In the genomic region with DNA sequence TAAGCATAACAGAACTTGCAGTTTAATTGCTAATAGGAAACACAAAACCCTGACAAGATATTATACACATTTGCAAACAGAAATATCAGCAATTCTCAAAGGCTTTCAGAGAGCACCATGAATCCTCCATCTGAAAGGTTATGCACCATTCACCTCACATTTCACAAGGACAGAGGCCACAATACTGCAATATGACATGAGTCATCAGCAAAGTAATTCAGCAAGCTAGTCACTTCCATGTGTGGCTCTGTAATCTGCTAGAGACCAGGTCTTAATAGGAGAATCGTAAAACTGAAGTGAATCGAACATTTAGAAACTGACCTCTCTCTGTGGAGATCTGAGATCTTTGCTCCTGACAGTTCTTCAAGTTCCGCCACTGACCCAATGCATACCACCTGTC, we compare ENCODE assay signal across 18 cellular contexts. TPM values are rescaled to one million over a fixed set of nuclear protein-coding genes. Genes with fewer than 3 reads are reported as not detected.
A peak's percentile ranks its signal among the peaks of the same experiment; 100 is the strongest.
DNase-seq lines count a peak whose midpoint lies in the region; ATAC-seq, FAIRE-seq and TF ChIP-seq lines count a peak whose summit lies in the region.
"Had no signal": no experiment of that assay in that cellular context is flagged by ENCODE, and none has a peak within 500 bp of the region (broad histone marks: within the 10 kb centered on the region; RNA-seq: fewer than 3 reads in every experiment).

No MANE protein-coding gene starts in this region.

- peak; percentile 56 for DNase-seq in EH (ENCODE audit: low read depth)
- peak; percentile 32 for DNase-seq in IMR-90
- peak; percentile 52 for DNase-seq in amniotic epithelial cell (ENCODE audit: low read depth)
- DNase-seq in HepG2 (ENCODE audit: low spot score), result no peak
- no peak for DNase-seq in inferior parietal cortex (ENCODE audit: extremely low spot score)
- DNase-seq in HUDEP-2 (lab: John Stamatoyannopoulos, UW; ENCODE audit: unreplicated experiment in 76 of 76), result no peak
- DNase-seq in activated CD4-positive, CD25-positive, alpha-beta regulatory T cell (lab: John Stamatoyannopoulos, UW), result no peak
- DNase-seq: activated CD4-positive, alpha-beta T cell treated with anti-CD3 and anti-CD28 coated beads for 48 hours; CD4-positive, CD25-positive, alpha-beta regulatory T cell; central memory CD4-positive, alpha-beta T cell; DMS79; effector memory CD4-positive, alpha-beta T cell; NCI-H1048; NK-92 treated with Interleukin-12 subunit alpha and Interleukin-12 subunit beta, amount 100 ng/mL, for 24 hours; SHP77 treated with DMSO at 0.1 percent for 48 hours had no signal

- H3K4me3 ChIP-seq in IMR-90 (ENCODE audit: insufficient read depth, low read depth, low read length), result no peak overlapping the region
- no peak overlapping the region for H3K4me3 ChIP-seq in HepG2 (replicated peaks in 1 of 3; ENCODE audit: insufficient read depth in 1 of 3, low read depth in 2 of 3, low read length in 3 of 3)
- H3K4me3 ChIP-seq: gastroesophageal sphincter had no signal

- H2BK5ac ChIP-seq in IMR-90 (ENCODE audit: low read depth, low read length, poor library complexity, severe bottlenecking), result peak overlapping the region; percentile 46

- H3K79me2 ChIP-seq in HepG2 (ENCODE audit: insufficient read depth, low read length), result peaks cover 2% of the 10 kb centered on the region

- H4K8ac ChIP-seq in IMR-90 (ENCODE audit: low read depth in 2 of 2, low read length in 2 of 2), result no peak overlapping the region

- H3K36me3 ChIP-seq in IMR-90 (ENCODE audit: control insufficient read depth, insufficient read depth, low read length), result peaks cover 70% of the 10 kb centered on the region
- H3K36me3 ChIP-seq in HepG2 (replicated peaks in 1 of 2; ENCODE audit: control insufficient read depth in 1 of 2, insufficient read depth in 2 of 2, low read length in 2 of 2), result peaks cover 47 to 99% of the 10 kb centered on the region in 2 experiments

- no peak overlapping the region for H2AFZ ChIP-seq in IMR-90 (replicated peaks; ENCODE audit: low read length, poor library complexity)
- H2AFZ ChIP-seq in HepG2 (ENCODE audit: low read length), result no peak overlapping the region

- H3K27me3 ChIP-seq in IMR-90 (ENCODE audit: control insufficient read depth, insufficient read depth, low read length) (no peaks in the 10 kb centered on the region), HepG2 (ENCODE audit: control insufficient read depth in 1 of 2, insufficient read depth in 2 of 2, low read length in 2 of 2) (no peaks in the 10 kb centered on the region)
- H3K27me3 ChIP-seq: gastroesophageal sphincter had no signal

- no peak overlapping the region for H2BK120ac ChIP-seq in IMR-90 (ENCODE audit: low read depth, low read length)

- no peak overlapping the region for H3K23ac ChIP-seq in IMR-90 (ENCODE audit: low read depth, low read length)

- H3K9me1 ChIP-seq in IMR-90 (ENCODE audit: insufficient read depth, low read length), result peaks cover 9% of the 10 kb centered on the region; the same call in 1 of the 2 replicates

- intact Hi-C loops in IMR-90 (cut with micrococcal nuclease) (loop anchor here (5.0 kb wide), 1 partner anchor 37 kb away; no protein-coding TSS in a partner anchor), HepG2 (cut with micrococcal nuclease; ENCODE audit: unreplicated experiment) (no loop called here)

- 90% methylated on average over 2 of the region's 3 CpGs; no CpG with 5 or more reads in 1 of the 2 experiments for WGBS in IMR-90 (ENCODE audit: extremely low coverage in 2 of 2, insufficient read length in 1 of 2), 2 experiments
- 98% methylated on average over 3 of the region's 3 CpGs for WGBS in HepG2 (ENCODE audit: low lambda C conversion rate)

- in situ Hi-C loops in IMR-90 (cut with MboI; ENCODE audit: low sequenced_read_pairs) (no loop called here), HepG2 (cut with HindIII; ENCODE audit: extremely low pct_ligation_motif_present, low pct_unique_long_range_greater_than_20kb) (no loop called here)

- H2BK20ac ChIP-seq in IMR-90 (ENCODE audit: low read depth, low read length), result no peak overlapping the region

- dilution Hi-C loops in IMR-90 (cut with HindIII; ENCODE audit: low sequenced_read_pairs, unreplicated experiment), result no loop called here

- H3K27ac ChIP-seq in IMR-90 (ENCODE audit: insufficient read depth, low read length), result no peak overlapping the region
- no peak overlapping the region for H3K27ac ChIP-seq in HepG2 (ENCODE audit: extremely low read length, insufficient read depth, low read length)
- H3K27ac ChIP-seq: gastroesophageal sphincter had no signal

- H3K4me2 ChIP-seq in IMR-90 (ENCODE audit: low read depth, low read length) (no peak overlapping the region), HepG2 (ENCODE audit: low read depth, low read length) (no peak overlapping the region)

- peaks cover 2% of the 10 kb centered on the region; the same call in 1 of the 2 replicates for H3K4me1 ChIP-seq in IMR-90 (ENCODE audit: control insufficient read depth, insufficient read depth, low read length)
- H3K4me1 ChIP-seq in HepG2 (ENCODE audit: insufficient read depth, low read length), result no peaks in the 10 kb centered on the region
- H3K4me1 ChIP-seq: gastroesophageal sphincter had no signal

- H3K56ac ChIP-seq in IMR-90 (ENCODE audit: extremely low read depth, insufficient read depth, low read length), result 0 out of 2 replicates have a peak overlapping the region, but pooled peaks have one; percentile 10

- H3K14ac ChIP-seq in IMR-90 (replicated peaks; ENCODE audit: low read depth, low read length), result no peak overlapping the region

- H2AK9ac ChIP-seq in IMR-90 (replicated peaks; ENCODE audit: low read depth, low read length, poor library complexity), result no peak overlapping the region

- H3K9me3 ChIP-seq in IMR-90 (ENCODE audit: control insufficient read depth, insufficient read depth, low read length) (no peaks in the 10 kb centered on the region), HepG2 (ENCODE audit: low read length) (no peaks in the 10 kb centered on the region)
- H3K9me3 ChIP-seq: gastroesophageal sphincter had no signal

- H3K79me1 ChIP-seq in IMR-90 (ENCODE audit: low read depth in 1 of 2, low read length in 2 of 2), result peaks cover 17 to 61% of the 10 kb centered on the region in 2 experiments

- H3K9ac ChIP-seq in IMR-90 (ENCODE audit: low read depth, low read length) (no peak overlapping the region), HepG2 (ENCODE audit: insufficient read depth, low read depth, low read length) (no peak overlapping the region)

- CTCF ChIA-PET in IMR-90 (lab: Yijun Ruan, JAX), result interaction anchor here (0.6 to 1.0 kb wide), 2 partner anchors 13 to 106 kb away, joined by 3 read pairs; no protein-coding TSS in a partner anchor
- CTCF ChIA-PET in HepG2 (lab: Yijun Ruan, JAX; ENCODE audit: low intra/inter-chr PET ratio, low total read pairs), result no interaction called here

- H4K91ac ChIP-seq in IMR-90 (ENCODE audit: insufficient read depth, low read depth, low read length), result no peak overlapping the region

- TF ChIP-seq RAD21 in IMR-90 (IDR thresholded peaks at IDR 0.05; ENCODE audit: low read length) (no peak), HepG2 (CRISPR knock-in tag; IDR thresholded peaks at IDR 0.05) (no peak)

- TF ChIP-seq POLR2A in IMR-90 (IDR thresholded peaks at IDR 0.05; ENCODE audit: low read depth, low read length) (no peak), HepG2 (IDR thresholded peaks at IDR 0.05; ENCODE audit: insufficient read depth in 1 of 2, low read depth in 2 of 2, low read length in 2 of 2) (no peak)

- no peak overlapping the region for H2BK15ac ChIP-seq in IMR-90 (ENCODE audit: low read depth, low read length)

- H4K20me1 ChIP-seq in IMR-90 (ENCODE audit: insufficient read depth, low read length), result peaks cover 6% of the 10 kb centered on the region; the same call in 1 of the 2 replicates
- peaks cover 12% of the 10 kb centered on the region; the same call in 1 of the 2 replicates for H4K20me1 ChIP-seq in HepG2 (ENCODE audit: insufficient read depth, low read length)

- H3K18ac ChIP-seq in IMR-90 (ENCODE audit: low read depth, low read length), result no peak overlapping the region

- H2AK5ac ChIP-seq in IMR-90 (ENCODE audit: low read depth, low read length), result no peak overlapping the region

- POLR2A ChIA-PET in IMR-90 (lab: Charles Lee; ENCODE audit: unreplicated experiment) (no interaction called here), HepG2 (lab: Yijun Ruan, JAX) (no interaction called here)

- BruUV-seq in IMR-90 (replicated peaks; lab: Mats Ljungman, UMichigan) (no TSS peak), HepG2 (replicated peaks; lab: Mats Ljungman, UMichigan) (no TSS peak)

- H3K4ac ChIP-seq in IMR-90 (ENCODE audit: low read depth, low read length), result no peak overlapping the region

- ATAC-seq in IMR-90 (ENCODE audit: low read depth) (peak; percentile 61), HepG2 (no peak)
- ATAC-seq: gastroesophageal sphincter; natural killer cell treated with Interleukin-12 subunit alpha and Interleukin-12 subunit beta and Interleukin-15 and Interleukin-18, amount 100 ng/mL, for 72 hours had no signal

- TF ChIP-seq CTCF in IMR-90 (conservative IDR thresholded peaks at IDR 0.05; ENCODE audit: low read depth, low read length) (no peak), HepG2 (CRISPR knock-in tag; IDR thresholded peaks at IDR 0.05) (no peak)

- TF ChIP-seq EP300 in HepG2 (IDR thresholded peaks at IDR 0.05; ENCODE audit: low read depth in 2 of 2, low read length in 2 of 2) (no peak), HepG2 (CRISPR knock-in tag; IDR thresholded peaks at IDR 0.05; ENCODE audit: borderline replicate concordance) (no peak)

- no peak overlapping the region for H4K5ac ChIP-seq in IMR-90 (ENCODE audit: low read depth, low read length)

- no peak for FAIRE-seq in HepG2 (lab: Jason Lieb, UNC)
- FAIRE-seq: HTR-8/SVneo had no signal

RNA-seq across cellular contexts. Expression of a gene that starts 28.3 kb away (rescaled TPM):
- total RNA-seq in IMR-90 (2012; rRNA removed) (383 and 414 TPM in 2 replicates), HepG2 (2016; rRNA removed; fragmentation: Illumina TruSeq; extraction: Trizol) (185 and 277 TPM in 2 replicates)
- polyA plus RNA-seq in IMR-90 (2012; rRNA removed) (64.1 and 85.3 TPM in 2 replicates), HepG2 (2011; rRNA removed) (55.9 and 58.6 TPM in 2 replicates)
- polyA plus RNA-seq in IMR-90 (2012; cell fraction: cytosol; rRNA removed), result 24.0 and 35.8 TPM in 2 replicates
- 24.1 and 176 TPM in 2 replicates for polyA plus RNA-seq in IMR-90 (2012; cell fraction: nucleus; rRNA removed; ENCODE audit: low replicate concordance)
- total RNA-seq in HepG2 (2016; cell fraction: cytosol; rRNA removed; fragmentation: Illumina TruSeq; extraction: Trizol; ENCODE audit: low read depth), result 84.7 and 106 TPM in 2 replicates
- 179 and 271 TPM in 2 replicates for total RNA-seq in HepG2 (2016; cell fraction: insoluble cytoplasmic fraction; rRNA removed; fragmentation: Illumina TruSeq; extraction: Trizol)
- 78.5 and 86.4 TPM in 2 replicates for total RNA-seq in HepG2 (2016; cell fraction: membrane; rRNA removed; fragmentation: Illumina TruSeq; extraction: Trizol)
- 163 and 177 TPM in 2 replicates for total RNA-seq in HepG2 (2016; cell fraction: nucleus; rRNA removed; fragmentation: Illumina TruSeq; extraction: Trizol)
- polyA plus RNA-seq in HepG2 (2011; cell fraction: cytosol; rRNA removed), result 29.6 and 45.6 TPM in 2 replicates
- 139 and 184 TPM in 2 replicates for polyA plus RNA-seq in HepG2 (2011; cell fraction: nucleus; rRNA removed)
- polyA plus RNA-seq in HepG2 (2012), result 119 and 136 TPM in 2 replicates
- 6.9 and 7.5 TPM in 2 replicates for polyA plus RNA-seq in HepG2 (2016; cell fraction: cytosol; fragmentation: Illumina TruSeq; extraction: Trizol; ENCODE audit: low read depth)
- polyA plus RNA-seq in HepG2 (2016; cell fraction: insoluble cytoplasmic fraction; fragmentation: Illumina TruSeq; extraction: Trizol; ENCODE audit: low read depth), result 143 and 151 TPM in 2 replicates
- 15.1 and 17.8 TPM in 2 replicates for polyA plus RNA-seq in HepG2 (2016; cell fraction: membrane; fragmentation: Illumina TruSeq; extraction: Trizol; ENCODE audit: low read depth)
- polyA plus RNA-seq in HepG2 (2016; cell fraction: nucleus; fragmentation: Illumina TruSeq; extraction: Trizol; ENCODE audit: insufficient read depth, low read depth), result 120 and 132 TPM in 2 replicates
- polyA minus RNA-seq in HepG2 (2011; rRNA and poly(A)+ RNA removed; ENCODE audit: low replicate concordance), result 84.4 and 109 TPM in 2 replicates
- 94.4 and 128 TPM in 2 replicates for polyA minus RNA-seq in HepG2 (2011; cell fraction: cytosol; rRNA and poly(A)+ RNA removed)
- polyA minus RNA-seq in HepG2 (2011; cell fraction: nucleus; rRNA and poly(A)+ RNA removed), result 274 and 399 TPM in 2 replicates

RNA-seq across cellular contexts. Expression of a gene that starts 60.0 kb away (rescaled TPM):
- total RNA-seq in IMR-90 (2012; rRNA removed), result 18.3 and 23.6 TPM in 2 replicates
- polyA plus RNA-seq in IMR-90 (2012; rRNA removed), result 7.4 and 10.1 TPM in 2 replicates
- 0.81 and 1.8 TPM in 2 replicates for polyA plus RNA-seq in IMR-90 (2012; cell fraction: cytosol; rRNA removed)
- polyA plus RNA-seq in IMR-90 (2012; cell fraction: nucleus; rRNA removed; ENCODE audit: low replicate concordance), result 1.8 and 19.2 TPM in 2 replicates
- total RNA-seq in HepG2 (2016; rRNA removed; fragmentation: Illumina TruSeq; extraction: Trizol), result 35.4 and 36.3 TPM in 2 replicates
- 19.9 and 24.9 TPM in 2 replicates for total RNA-seq in HepG2 (2016; cell fraction: cytosol; rRNA removed; fragmentation: Illumina TruSeq; extraction: Trizol; ENCODE audit: low read depth)
- total RNA-seq in HepG2 (2016; cell fraction: insoluble cytoplasmic fraction; rRNA removed; fragmentation: Illumina TruSeq; extraction: Trizol), result 33.5 and 36.8 TPM in 2 replicates
- 14.0 and 17.4 TPM in 2 replicates for total RNA-seq in HepG2 (2016; cell fraction: membrane; rRNA removed; fragmentation: Illumina TruSeq; extraction: Trizol)
- total RNA-seq in HepG2 (2016; cell fraction: nucleus; rRNA removed; fragmentation: Illumina TruSeq; extraction: Trizol), result 59.6 and 61.3 TPM in 2 replicates
- 11.3 and 12.8 TPM in 2 replicates for polyA plus RNA-seq in HepG2 (2011; rRNA removed)
- 3.3 and 4.5 TPM in 2 replicates for polyA plus RNA-seq in HepG2 (2011; cell fraction: cytosol; rRNA removed)
- 27.5 and 32.9 TPM in 2 replicates for polyA plus RNA-seq in HepG2 (2011; cell fraction: nucleus; rRNA removed)
- polyA plus RNA-seq in HepG2 (2012), result 17.8 and 22.1 TPM in 2 replicates
- 1.8 and 1.9 TPM in 2 replicates for polyA plus RNA-seq in HepG2 (2016; cell fraction: cytosol; fragmentation: Illumina TruSeq; extraction: Trizol; ENCODE audit: low read depth)
- polyA plus RNA-seq in HepG2 (2016; cell fraction: insoluble cytoplasmic fraction; fragmentation: Illumina TruSeq; extraction: Trizol; ENCODE audit: low read depth), result 34.7 and 35.4 TPM in 2 replicates
- 4.0 and 4.1 TPM in 2 replicates for polyA plus RNA-seq in HepG2 (2016; cell fraction: membrane; fragmentation: Illumina TruSeq; extraction: Trizol; ENCODE audit: low read depth)
- 104 and 110 TPM in 2 replicates for polyA plus RNA-seq in HepG2 (2016; cell fraction: nucleus; fragmentation: Illumina TruSeq; extraction: Trizol; ENCODE audit: insufficient read depth, low read depth)
- polyA minus RNA-seq in HepG2 (2011; rRNA and poly(A)+ RNA removed; ENCODE audit: low replicate concordance), result 9.2 and 37.1 TPM in 2 replicates
- polyA minus RNA-seq in HepG2 (2011; cell fraction: cytosol; rRNA and poly(A)+ RNA removed), result 6.8 and 10.6 TPM in 2 replicates
- 71.3 and 97.8 TPM in 2 replicates for polyA minus RNA-seq in HepG2 (2011; cell fraction: nucleus; rRNA and poly(A)+ RNA removed)

Comparison
In these comparisons a context has a peak if more than half of its experiments do, and no peak if none do; other contexts are left out.
1. DNase-seq: peak in EH (single experiment), IMR-90 (single experiment) and amniotic epithelial cell (single experiment); none in HepG2 (single experiment), inferior parietal cortex (single experiment), HUDEP-2 (0 of 76) and activated CD4-positive, CD25-positive, alpha-beta regulatory T cell (0 of 4).